In genomic region chr18:32111706-32112105, GRCh38 we compare ENCODE assay signal across 16 cellular contexts.
"Had no signal": no experiment of that assay in that cellular context is flagged by ENCODE, and none has a peak within 500 bp of the region (broad histone marks: within the 10 kb centered on the region; RNA-seq: fewer than 3 reads in every experiment).

No MANE protein-coding gene starts in this region.

- H3K4me1 ChIP-seq: thyroid gland had no signal

- H3K27me3 ChIP-seq: dorsolateral prefrontal cortex, pancreas, thyroid gland had no signal

- H3K4me3 ChIP-seq: dorsolateral prefrontal cortex, mucosa of descending colon, pancreas, smooth muscle cell, thyroid gland had no signal

- H3K4me3 Mint-ChIP-seq: activated naive CD4-positive, alpha-beta T cell treated with anti-CD3 and anti-CD28 coated beads for 36 hours; stimulated activated effector memory CD8-positive, alpha-beta T cell treated with anti-CD3 and anti-CD28 coated beads, Interleukin-12 subunit alpha, Interleukin-12 subunit beta, amount 100 ng/mL, for 72 hours had no signal

- H3K36me3 ChIP-seq: pancreas, thyroid gland had no signal

- H3K27ac Mint-ChIP-seq: stimulated activated effector memory CD8-positive, alpha-beta T cell treated with anti-CD3 and anti-CD28 coated beads, Interleukin-12 subunit alpha, Interleukin-12 subunit beta, amount 100 ng/mL, for 72 hours had no signal

- H3K27me3 Mint-ChIP-seq: naive thymus-derived CD8-positive, alpha-beta T cell had no signal

- H3K9me3 Mint-ChIP-seq: activated naive CD4-positive, alpha-beta T cell treated with anti-CD3 and anti-CD28 coated beads for 36 hours; naive thymus-derived CD8-positive, alpha-beta T cell; stimulated activated effector memory CD8-positive, alpha-beta T cell treated with anti-CD3 and anti-CD28 coated beads, Interleukin-12 subunit alpha, Interleukin-12 subunit beta, amount 100 ng/mL, for 72 hours had no signal

- DNase-seq: activated naive CD4-positive, alpha-beta T cell treated with anti-CD3 and anti-CD28 coated beads for 36 hours; amniotic stem cell; caudate nucleus; dorsolateral prefrontal cortex; foreskin fibroblast; mesenchymal stem cell; mucosa of descending colon; naive thymus-derived CD8-positive, alpha-beta T cell; pancreas; stimulated activated CD4-positive, alpha-beta T cell treated with anti-CD3 and anti-CD28 coated beads, Interleukin-4, amount 100 ng/mL, for 24 hours; thyroid gland; WERI-Rb-1 had no signal

- ATAC-seq: mucosa of descending colon; naive thymus-derived CD8-positive, alpha-beta T cell; pancreas; sciatic nerve; stimulated activated effector memory CD8-positive, alpha-beta T cell treated with anti-CD3 and anti-CD28 coated beads, Interleukin-12 subunit alpha, Interleukin-12 subunit beta, amount 100 ng/mL, for 72 hours had no signal

- H3K27ac ChIP-seq: epithelial cell of prostate, pancreas, thyroid gland, WERI-Rb-1 had no signal

- H3K9me3 ChIP-seq: mucosa of descending colon, pancreas, thyroid gland had no signal
